Comparison of ENCODE assay signal across 1 cellular context in the genomic region with DNA sequence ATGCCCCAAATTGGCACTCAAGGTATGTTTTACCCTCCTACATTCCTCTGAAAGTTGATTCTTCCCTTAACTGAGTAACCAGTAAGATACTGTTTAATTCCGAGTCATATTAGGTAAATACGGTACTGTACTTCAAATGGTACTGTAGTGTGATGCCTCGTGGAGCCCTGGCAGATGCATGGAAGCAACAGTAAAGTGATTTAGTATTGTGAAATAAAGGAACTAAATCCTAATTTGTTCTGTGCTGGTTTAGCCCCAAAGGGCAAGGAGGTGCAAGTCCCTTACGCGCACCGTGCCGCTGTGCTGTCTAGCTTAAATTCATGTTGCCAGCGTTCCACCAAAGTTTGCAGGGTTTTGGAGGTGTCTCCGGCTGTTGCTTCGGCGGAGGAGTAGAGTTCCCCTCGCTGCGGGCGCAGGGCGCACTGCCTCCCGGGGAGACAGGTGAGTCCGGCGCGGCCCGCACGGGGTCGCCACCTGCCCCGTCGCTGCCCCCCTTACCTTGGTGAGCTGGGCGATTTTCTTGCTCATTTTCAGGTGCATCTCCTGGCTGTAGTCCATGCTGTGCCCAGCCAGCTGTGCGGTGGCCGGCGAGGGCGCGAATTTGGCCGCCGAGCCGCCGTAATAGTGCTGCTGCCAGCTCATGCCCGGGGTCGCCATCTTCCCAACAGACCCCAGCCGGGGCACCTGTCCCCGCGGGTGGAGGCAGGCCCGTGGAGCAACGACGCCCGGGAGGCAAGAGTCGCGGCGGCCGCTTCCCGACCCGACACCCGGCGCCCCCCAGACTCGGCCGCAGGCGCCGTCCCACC.
TF ChIP-seq lines count a peak whose summit lies in the region.

No MANE protein-coding gene starts in this region.

TF ChIP-seq in K562, 482 proteins besides CTCF, POLR2A, EP300 and RAD21 (continued from another document and continues in another):
- TF ChIP-seq, protein P1, sequence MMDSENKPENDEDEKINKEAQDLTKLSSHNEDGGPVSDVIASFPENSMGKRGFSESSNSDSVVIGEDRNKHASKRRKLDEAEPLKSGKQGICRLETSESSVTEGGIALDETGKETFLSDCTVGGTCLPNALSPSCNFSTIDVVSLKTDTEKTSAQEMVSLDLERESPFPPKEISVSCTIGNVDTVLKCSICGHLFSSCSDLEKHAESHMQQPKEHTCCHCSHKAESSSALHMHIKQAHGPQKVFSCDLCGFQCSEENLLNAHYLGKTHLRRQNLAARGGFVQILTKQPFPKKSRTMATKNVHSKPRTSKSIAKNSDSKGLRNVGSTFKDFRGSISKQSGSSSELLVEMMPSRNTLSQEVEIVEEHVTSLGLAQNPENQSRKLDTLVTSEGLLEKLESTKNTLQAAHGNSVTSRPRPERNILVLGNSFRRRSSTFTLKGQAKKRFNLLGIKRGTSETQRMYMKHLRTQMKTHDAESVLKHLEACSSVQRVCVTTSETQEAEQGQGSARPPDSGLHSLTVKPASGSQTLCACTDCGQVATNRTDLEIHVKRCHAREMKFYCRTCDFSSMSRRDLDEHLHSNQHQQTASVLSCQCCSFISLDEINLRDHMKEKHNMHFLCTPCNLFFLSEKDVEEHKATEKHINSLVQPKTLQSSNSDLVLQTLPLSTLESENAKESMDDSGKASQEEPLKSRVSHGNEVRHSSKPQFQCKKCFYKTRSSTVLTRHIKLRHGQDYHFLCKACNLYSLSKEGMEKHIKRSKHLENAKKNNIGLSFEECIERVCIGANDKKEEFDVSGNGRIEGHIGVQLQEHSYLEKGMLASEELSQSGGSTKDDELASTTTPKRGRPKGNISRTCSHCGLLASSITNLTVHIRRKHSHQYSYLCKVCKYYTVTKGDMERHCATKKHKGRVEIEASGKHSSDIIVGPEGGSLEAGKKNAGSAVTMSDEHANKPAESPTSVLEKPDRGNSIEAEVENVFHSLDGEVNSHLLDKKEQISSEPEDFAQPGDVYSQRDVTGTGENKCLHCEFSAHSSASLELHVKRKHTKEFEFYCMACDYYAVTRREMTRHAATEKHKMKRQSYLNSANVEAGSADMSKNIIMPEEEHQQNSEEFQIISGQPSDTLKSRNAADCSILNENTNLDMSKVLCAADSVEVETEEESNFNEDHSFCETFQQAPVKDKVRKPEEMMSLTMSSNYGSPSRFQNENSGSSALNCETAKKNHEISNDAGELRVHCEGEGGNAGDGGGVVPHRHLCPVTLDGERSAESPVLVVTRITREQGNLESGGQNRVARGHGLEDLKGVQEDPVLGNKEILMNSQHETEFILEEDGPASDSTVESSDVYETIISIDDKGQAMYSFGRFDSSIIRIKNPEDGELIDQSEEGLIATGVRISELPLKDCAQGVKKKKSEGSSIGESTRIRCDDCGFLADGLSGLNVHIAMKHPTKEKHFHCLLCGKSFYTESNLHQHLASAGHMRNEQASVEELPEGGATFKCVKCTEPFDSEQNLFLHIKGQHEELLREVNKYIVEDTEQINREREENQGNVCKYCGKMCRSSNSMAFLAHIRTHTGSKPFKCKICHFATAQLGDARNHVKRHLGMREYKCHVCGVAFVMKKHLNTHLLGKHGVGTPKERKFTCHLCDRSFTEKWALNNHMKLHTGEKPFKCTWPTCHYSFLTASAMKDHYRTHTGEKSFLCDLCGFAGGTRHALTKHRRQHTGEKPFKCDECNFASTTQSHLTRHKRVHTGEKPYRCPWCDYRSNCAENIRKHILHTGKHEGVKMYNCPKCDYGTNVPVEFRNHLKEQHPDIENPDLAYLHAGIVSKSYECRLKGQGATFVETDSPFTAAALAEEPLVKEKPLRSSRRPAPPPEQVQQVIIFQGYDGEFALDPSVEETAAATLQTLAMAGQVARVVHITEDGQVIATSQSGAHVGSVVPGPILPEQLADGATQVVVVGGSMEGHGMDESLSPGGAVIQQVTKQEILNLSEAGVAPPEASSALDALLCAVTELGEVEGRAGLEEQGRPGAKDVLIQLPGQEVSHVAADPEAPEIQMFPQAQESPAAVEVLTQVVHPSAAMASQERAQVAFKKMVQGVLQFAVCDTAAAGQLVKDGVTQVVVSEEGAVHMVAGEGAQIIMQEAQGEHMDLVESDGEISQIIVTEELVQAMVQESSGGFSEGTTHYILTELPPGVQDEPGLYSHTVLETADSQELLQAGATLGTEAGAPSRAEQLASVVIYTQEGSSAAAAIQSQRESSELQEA (IDR thresholded peaks at IDR 0.05; ENCODE audit: low read depth), result peak; percentile 56; the same call in 1 of the 2 replicates
- TF ChIP-seq PHF21A (IDR thresholded peaks at IDR 0.05; ENCODE audit: borderline replicate concordance, low read depth) (no peak), ZNF589 (CRISPR knock-in tag; IDR thresholded peaks at IDR 0.05; ENCODE audit: low read depth) (no peak), ILK (tag; IDR thresholded peaks at IDR 0.05; ENCODE audit: borderline replicate concordance, low read depth) (no peak), TSC22D4 (tag; IDR thresholded peaks at IDR 0.05) (no peak), SMARCE1 (IDR thresholded peaks at IDR 0.05) (peak; percentile 52; the same call in 1 of the 2 replicates), FOS (IDR thresholded peaks at IDR 0.05; ENCODE audit: extremely low read depth, insufficient read length) (no peak), CEBPB (tag; IDR thresholded peaks at IDR 0.05) (peak; percentile 91), MYBL2 (IDR thresholded peaks at IDR 0.05; ENCODE audit: low read depth) (no peak), MYBL2 (CRISPR knock-in tag; IDR thresholded peaks at IDR 0.05; ENCODE audit: borderline replicate concordance) (no peak), EGR1 (conservative IDR thresholded peaks at IDR 0.05) (no peak), ETV6 (IDR thresholded peaks at IDR 0.05; ENCODE audit: borderline replicate concordance in 1 of 2, low read depth in 2 of 2, low read length in 1 of 2) (no peak), ETV6 (CRISPR knock-in tag; IDR thresholded peaks at IDR 0.05; ENCODE audit: borderline replicate concordance) (no peak), KLF6 (CRISPR knock-in tag; IDR thresholded peaks at IDR 0.05; ENCODE audit: borderline replicate concordance) (no peak), ZNF830 (CRISPR knock-in tag; IDR thresholded peaks at IDR 0.05) (no peak), RBM25 (IDR thresholded peaks at IDR 0.05; ENCODE audit: low read depth, low read length, severe bottlenecking) (no peak), DPF2 (IDR thresholded peaks at IDR 0.05) (no peak), ZNF764 (CRISPR knock-in tag; IDR thresholded peaks at IDR 0.05; ENCODE audit: low read depth) (peak; percentile 91), CTBP1 (IDR thresholded peaks at IDR 0.05; ENCODE audit: borderline replicate concordance) (peak; percentile 89), ZNF224 (CRISPR knock-in tag; IDR thresholded peaks at IDR 0.05) (no peak), TARDBP (IDR thresholded peaks at IDR 0.05) (no peak), HNRNPL (IDR thresholded peaks at IDR 0.05; ENCODE audit: low read depth, low read length) (peak; percentile 82), HEY1 (CRISPR knock-in tag; IDR thresholded peaks at IDR 0.05; ENCODE audit: borderline replicate concordance) (no peak), NR1H2 (CRISPR knock-in tag; IDR thresholded peaks at IDR 0.05) (no peak)
- TF ChIP-seq, protein P2, sequence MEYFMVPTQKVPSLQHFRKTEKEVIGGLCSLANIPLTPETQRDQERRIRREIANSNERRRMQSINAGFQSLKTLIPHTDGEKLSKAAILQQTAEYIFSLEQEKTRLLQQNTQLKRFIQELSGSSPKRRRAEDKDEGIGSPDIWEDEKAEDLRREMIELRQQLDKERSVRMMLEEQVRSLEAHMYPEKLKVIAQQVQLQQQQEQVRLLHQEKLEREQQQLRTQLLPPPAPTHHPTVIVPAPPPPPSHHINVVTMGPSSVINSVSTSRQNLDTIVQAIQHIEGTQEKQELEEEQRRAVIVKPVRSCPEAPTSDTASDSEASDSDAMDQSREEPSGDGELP (CRISPR knock-in tag; IDR thresholded peaks at IDR 0.05; ENCODE audit: borderline replicate concordance), result no peak; the same call in 1 of the 2 replicates
- TF ChIP-seq, protein P3, sequence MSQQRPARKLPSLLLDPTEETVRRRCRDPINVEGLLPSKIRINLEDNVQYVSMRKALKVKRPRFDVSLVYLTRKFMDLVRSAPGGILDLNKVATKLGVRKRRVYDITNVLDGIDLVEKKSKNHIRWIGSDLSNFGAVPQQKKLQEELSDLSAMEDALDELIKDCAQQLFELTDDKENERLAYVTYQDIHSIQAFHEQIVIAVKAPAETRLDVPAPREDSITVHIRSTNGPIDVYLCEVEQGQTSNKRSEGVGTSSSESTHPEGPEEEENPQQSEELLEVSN (IDR thresholded peaks at IDR 0.05; ENCODE audit: borderline replicate concordance in 1 of 2, extremely low read depth in 1 of 2, insufficient read depth in 1 of 2, insufficient read length in 1 of 2, low read depth in 1 of 2, low read length in 1 of 2, poor library complexity in 1 of 2, severe bottlenecking in 1 of 2), result peak in 1 of 2 experiments; percentile 68
- TF ChIP-seq, protein P4, sequence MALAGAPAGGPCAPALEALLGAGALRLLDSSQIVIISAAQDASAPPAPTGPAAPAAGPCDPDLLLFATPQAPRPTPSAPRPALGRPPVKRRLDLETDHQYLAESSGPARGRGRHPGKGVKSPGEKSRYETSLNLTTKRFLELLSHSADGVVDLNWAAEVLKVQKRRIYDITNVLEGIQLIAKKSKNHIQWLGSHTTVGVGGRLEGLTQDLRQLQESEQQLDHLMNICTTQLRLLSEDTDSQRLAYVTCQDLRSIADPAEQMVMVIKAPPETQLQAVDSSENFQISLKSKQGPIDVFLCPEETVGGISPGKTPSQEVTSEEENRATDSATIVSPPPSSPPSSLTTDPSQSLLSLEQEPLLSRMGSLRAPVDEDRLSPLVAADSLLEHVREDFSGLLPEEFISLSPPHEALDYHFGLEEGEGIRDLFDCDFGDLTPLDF (CRISPR knock-in tag; IDR thresholded peaks at IDR 0.05), result no peak
- TF ChIP-seq, protein P5, sequence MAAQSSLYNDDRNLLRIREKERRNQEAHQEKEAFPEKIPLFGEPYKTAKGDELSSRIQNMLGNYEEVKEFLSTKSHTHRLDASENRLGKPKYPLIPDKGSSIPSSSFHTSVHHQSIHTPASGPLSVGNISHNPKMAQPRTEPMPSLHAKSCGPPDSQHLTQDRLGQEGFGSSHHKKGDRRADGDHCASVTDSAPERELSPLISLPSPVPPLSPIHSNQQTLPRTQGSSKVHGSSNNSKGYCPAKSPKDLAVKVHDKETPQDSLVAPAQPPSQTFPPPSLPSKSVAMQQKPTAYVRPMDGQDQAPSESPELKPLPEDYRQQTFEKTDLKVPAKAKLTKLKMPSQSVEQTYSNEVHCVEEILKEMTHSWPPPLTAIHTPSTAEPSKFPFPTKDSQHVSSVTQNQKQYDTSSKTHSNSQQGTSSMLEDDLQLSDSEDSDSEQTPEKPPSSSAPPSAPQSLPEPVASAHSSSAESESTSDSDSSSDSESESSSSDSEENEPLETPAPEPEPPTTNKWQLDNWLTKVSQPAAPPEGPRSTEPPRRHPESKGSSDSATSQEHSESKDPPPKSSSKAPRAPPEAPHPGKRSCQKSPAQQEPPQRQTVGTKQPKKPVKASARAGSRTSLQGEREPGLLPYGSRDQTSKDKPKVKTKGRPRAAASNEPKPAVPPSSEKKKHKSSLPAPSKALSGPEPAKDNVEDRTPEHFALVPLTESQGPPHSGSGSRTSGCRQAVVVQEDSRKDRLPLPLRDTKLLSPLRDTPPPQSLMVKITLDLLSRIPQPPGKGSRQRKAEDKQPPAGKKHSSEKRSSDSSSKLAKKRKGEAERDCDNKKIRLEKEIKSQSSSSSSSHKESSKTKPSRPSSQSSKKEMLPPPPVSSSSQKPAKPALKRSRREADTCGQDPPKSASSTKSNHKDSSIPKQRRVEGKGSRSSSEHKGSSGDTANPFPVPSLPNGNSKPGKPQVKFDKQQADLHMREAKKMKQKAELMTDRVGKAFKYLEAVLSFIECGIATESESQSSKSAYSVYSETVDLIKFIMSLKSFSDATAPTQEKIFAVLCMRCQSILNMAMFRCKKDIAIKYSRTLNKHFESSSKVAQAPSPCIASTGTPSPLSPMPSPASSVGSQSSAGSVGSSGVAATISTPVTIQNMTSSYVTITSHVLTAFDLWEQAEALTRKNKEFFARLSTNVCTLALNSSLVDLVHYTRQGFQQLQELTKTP (IDR thresholded peaks at IDR 0.05; ENCODE audit: low read depth in 1 of 2, partially characterized antibody in 2 of 2), result peak in 1 of 2 experiments; percentile 63
- TF ChIP-seq, protein P6, sequence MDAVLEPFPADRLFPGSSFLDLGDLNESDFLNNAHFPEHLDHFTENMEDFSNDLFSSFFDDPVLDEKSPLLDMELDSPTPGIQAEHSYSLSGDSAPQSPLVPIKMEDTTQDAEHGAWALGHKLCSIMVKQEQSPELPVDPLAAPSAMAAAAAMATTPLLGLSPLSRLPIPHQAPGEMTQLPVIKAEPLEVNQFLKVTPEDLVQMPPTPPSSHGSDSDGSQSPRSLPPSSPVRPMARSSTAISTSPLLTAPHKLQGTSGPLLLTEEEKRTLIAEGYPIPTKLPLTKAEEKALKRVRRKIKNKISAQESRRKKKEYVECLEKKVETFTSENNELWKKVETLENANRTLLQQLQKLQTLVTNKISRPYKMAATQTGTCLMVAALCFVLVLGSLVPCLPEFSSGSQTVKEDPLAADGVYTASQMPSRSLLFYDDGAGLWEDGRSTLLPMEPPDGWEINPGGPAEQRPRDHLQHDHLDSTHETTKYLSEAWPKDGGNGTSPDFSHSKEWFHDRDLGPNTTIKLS (IDR thresholded peaks at IDR 0.05; ENCODE audit: borderline replicate concordance, low read depth), result no peak; the same call in 1 of the 2 replicates
- TF ChIP-seq, protein P7, sequence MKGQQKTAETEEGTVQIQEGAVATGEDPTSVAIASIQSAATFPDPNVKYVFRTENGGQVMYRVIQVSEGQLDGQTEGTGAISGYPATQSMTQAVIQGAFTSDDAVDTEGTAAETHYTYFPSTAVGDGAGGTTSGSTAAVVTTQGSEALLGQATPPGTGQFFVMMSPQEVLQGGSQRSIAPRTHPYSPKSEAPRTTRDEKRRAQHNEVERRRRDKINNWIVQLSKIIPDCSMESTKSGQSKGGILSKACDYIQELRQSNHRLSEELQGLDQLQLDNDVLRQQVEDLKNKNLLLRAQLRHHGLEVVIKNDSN (CRISPR knock-in tag; IDR thresholded peaks at IDR 0.05), result no peak
- TF ChIP-seq, protein P8, sequence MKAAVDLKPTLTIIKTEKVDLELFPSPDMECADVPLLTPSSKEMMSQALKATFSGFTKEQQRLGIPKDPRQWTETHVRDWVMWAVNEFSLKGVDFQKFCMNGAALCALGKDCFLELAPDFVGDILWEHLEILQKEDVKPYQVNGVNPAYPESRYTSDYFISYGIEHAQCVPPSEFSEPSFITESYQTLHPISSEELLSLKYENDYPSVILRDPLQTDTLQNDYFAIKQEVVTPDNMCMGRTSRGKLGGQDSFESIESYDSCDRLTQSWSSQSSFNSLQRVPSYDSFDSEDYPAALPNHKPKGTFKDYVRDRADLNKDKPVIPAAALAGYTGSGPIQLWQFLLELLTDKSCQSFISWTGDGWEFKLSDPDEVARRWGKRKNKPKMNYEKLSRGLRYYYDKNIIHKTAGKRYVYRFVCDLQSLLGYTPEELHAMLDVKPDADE (conservative IDR thresholded peaks at IDR 0.05; ENCODE audit: control insufficient read depth, low read depth, low read length), result no peak
- TF ChIP-seq, protein P9, sequence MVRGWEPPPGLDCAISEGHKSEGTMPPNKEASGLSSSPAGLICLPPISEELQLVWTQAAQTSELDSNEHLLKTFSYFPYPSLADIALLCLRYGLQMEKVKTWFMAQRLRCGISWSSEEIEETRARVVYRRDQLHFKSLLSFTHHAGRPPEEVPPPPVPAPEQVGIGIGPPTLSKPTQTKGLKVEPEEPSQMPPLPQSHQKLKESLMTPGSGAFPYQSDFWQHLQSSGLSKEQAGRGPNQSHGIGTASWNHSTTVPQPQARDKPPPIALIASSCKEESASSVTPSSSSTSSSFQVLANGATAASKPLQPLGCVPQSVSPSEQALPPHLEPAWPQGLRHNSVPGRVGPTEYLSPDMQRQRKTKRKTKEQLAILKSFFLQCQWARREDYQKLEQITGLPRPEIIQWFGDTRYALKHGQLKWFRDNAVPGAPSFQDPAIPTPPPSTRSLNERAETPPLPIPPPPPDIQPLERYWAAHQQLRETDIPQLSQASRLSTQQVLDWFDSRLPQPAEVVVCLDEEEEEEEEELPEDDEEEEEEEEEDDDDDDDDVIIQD (CRISPR knock-in tag; IDR thresholded peaks at IDR 0.05), result no peak
